Comparison of ENCODE assay signal across 17 cellular contexts in genomic region chr13:72508392-72508791, GRCh38.
DNase-seq lines count a peak whose midpoint lies in the region; ATAC-seq, FAIRE-seq and TF ChIP-seq lines count a peak whose summit lies in the region.
"Had no signal": no experiment of that assay in that cellular context is flagged by ENCODE, and none has a peak within 500 bp of the region (broad histone marks: within the 10 kb centered on the region; RNA-seq: fewer than 3 reads in every experiment).

No MANE protein-coding gene starts in this region.

- H3K27ac ChIP-seq in left ventricle myocardium inferior (replicated peaks) (no peak overlapping the region), SJCRH30 (peak overlapping the region; percentile 70), kidney (ENCODE audit: low read depth in 2 of 2, low read length in 2 of 2) (no peak overlapping the region)
- H3K27ac ChIP-seq: SK-N-MC had no signal

- H3K9me3 Mint-ChIP-seq in type B pancreatic cell: no peaks in the 10 kb centered on the region

- peak overlapping the region; percentile 48 for H3K4me3 ChIP-seq in left ventricle myocardium inferior
- H3K4me3 ChIP-seq in SJCRH30: peak overlapping the region; percentile 44
- peak overlapping the region; percentile 18 to 58 for H3K4me3 ChIP-seq in kidney (ENCODE audit: low read length in 2 of 2)

- H3K36me3 ChIP-seq in left ventricle myocardium inferior: no peaks in the 10 kb centered on the region
- H3K36me3 ChIP-seq in SJCRH30: no peaks in the 10 kb centered on the region
- H3K36me3 ChIP-seq in kidney (ENCODE audit: control insufficient read depth in 1 of 2, insufficient read depth in 2 of 2, low read length in 2 of 2): no peaks in the 10 kb centered on the region

- no peak overlapping the region for H3K9ac ChIP-seq in kidney (ENCODE audit: low read length in 2 of 2)

- no peak overlapping the region for H3K27ac Mint-ChIP-seq in type B pancreatic cell

- intact Hi-C loops in left ventricle myocardium inferior (cut with micrococcal nuclease) (no loop called here), Right ventricle myocardium inferior (cut with DNase I) (no loop called here), kidney (cut with DNase I) (no loop called here)

- H3K36me3 Mint-ChIP-seq in type B pancreatic cell: no peaks in the 10 kb centered on the region

- H3K4me1 Mint-ChIP-seq in type B pancreatic cell (ENCODE audit: unreplicated experiment): peaks cover 19% of the 10 kb centered on the region

- H3K4me3 Mint-ChIP-seq in type B pancreatic cell: peak overlapping the region; percentile 2

- TF ChIP-seq CTCF in left ventricle myocardium inferior (IDR thresholded peaks at IDR 0.05; ENCODE audit: borderline replicate concordance) (no peak), kidney (IDR thresholded peaks at IDR 0.05; ENCODE audit: borderline replicate concordance, extremely low read depth, insufficient read depth) (no peak), type B pancreatic cell (conservative IDR thresholded peaks at IDR 0.05) (no peak)

- ATAC-seq in Right ventricle myocardium inferior: no peak
- ATAC-seq in GM21737 (IDR thresholded peaks at IDR 0.05; ENCODE audit: unreplicated experiment): no peak
- ATAC-seq: PC-3 had no signal

- FAIRE-seq in kidney (lab: Jason Lieb, UNC): no peak

- DNase-seq in left ventricle myocardium inferior (no peak), Right ventricle myocardium inferior (ENCODE audit: missing footprints) (no peak), SJCRH30 (no peak), kidney (no peak), type B pancreatic cell (ENCODE audit: extremely low spot score, unreplicated experiment) (no peak), DMS 273 (lab: John Stamatoyannopoulos, UW; ENCODE audit: unreplicated experiment) (no peak), GDM1 (lab: John Stamatoyannopoulos, UW) (no peak)
- DNase-seq: C1 segment of cervical spinal cord, DMS153, EL, KBM-7, NCI-H1092 treated with DMSO at 0.1 percent for 48 hours, NCI-H2029, NCI-H510A, PC-3 had no signal

- H3K27me3 ChIP-seq in left ventricle myocardium inferior (ENCODE audit: low read depth): no peaks in the 10 kb centered on the region
- H3K27me3 ChIP-seq in SJCRH30: no peaks in the 10 kb centered on the region

- H3K4me1 ChIP-seq in left ventricle myocardium inferior (no peaks in the 10 kb centered on the region), SJCRH30 (peaks cover 11% of the 10 kb centered on the region; the same call in 1 of the 2 replicates), kidney (ENCODE audit: control insufficient read depth in 1 of 2, insufficient read depth in 1 of 2, low read depth in 1 of 2, low read length in 2 of 2) (peaks cover 0 to 9% of the 10 kb centered on the region in 2 donors)

- H3K27me3 Mint-ChIP-seq in type B pancreatic cell: peaks cover 6% of the 10 kb centered on the region

- H3K9me3 ChIP-seq in left ventricle myocardium inferior (replicated peaks) (no peaks in the 10 kb centered on the region), SJCRH30 (replicated peaks) (no peaks in the 10 kb centered on the region), kidney (ENCODE audit: control insufficient read depth in 1 of 2, low read length in 2 of 2) (no peaks in the 10 kb centered on the region)
